ENCODE assay signal across 14 cellular contexts in the genomic region with DNA sequence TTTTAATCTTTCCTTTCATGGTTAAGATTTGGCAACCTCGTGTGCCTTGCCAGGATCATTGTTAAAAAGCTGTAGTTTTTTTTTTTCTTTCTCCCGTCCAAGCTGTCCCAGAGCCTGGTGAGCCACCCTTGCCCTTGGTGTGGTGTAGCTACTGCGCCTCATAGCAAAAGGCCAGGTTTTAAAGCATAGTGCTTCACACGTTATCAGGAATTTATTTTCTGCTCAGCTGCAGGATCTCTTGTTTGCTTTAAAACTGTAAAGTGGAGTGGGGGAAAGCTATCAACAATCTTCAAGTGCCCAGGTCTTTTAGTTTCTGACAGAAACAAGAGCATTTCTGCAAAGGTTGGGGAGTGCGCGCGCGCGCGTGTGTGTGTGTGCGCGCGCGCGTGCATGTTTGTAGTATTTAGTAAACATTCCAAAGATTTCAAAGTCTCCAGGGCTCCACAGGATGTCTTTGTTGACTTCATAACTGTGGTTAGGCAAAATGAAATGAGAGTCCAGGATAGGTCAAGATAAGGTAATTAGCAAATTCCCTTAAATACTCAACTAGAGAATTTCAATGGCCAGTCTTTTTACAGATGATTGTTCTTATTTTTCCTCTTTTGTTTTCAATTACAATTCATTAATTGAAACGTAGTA. TPM values are rescaled to one million over a fixed set of nuclear protein-coding genes. Genes with fewer than 3 reads are reported as not detected.
DNase-seq lines count a peak whose midpoint lies in the region; ATAC-seq and TF ChIP-seq lines count a peak whose summit lies in the region.
"Had no signal": no experiment of that assay in that cellular context is flagged by ENCODE, and none has a peak within 500 bp of the region (broad histone marks: within the 10 kb centered on the region; RNA-seq: fewer than 3 reads in every experiment).

No MANE protein-coding gene starts in this region.

- peaks cover 24% of the 10 kb centered on the region for H3K4me1 ChIP-seq in upper lobe of right lung
- H3K4me1 ChIP-seq: BLaER1 had no signal

- H3K9me3 ChIP-seq in upper lobe of right lung = no peaks in the 10 kb centered on the region
- H3K9me3 ChIP-seq: BLaER1, vagina had no signal

- peaks cover 2% of the 10 kb centered on the region for H3K36me3 Mint-ChIP-seq in activated naive CD4-positive, alpha-beta T cell treated with anti-CD3 and anti-CD28 coated beads, Interleukin-2, amount 50 U/mL, for 24 hours
- no peaks in the 10 kb centered on the region for H3K36me3 Mint-ChIP-seq in activated T-cell treated with anti-CD3 and anti-CD28 coated beads, Interleukin-2, amount 50 U/mL, for 4 hours (ENCODE audit: insufficient read depth)

- no peak overlapping the region for H3K4me3 ChIP-seq in upper lobe of right lung
- H3K4me3 ChIP-seq: BLaER1, vagina had no signal

- no peak overlapping the region for H3K27ac ChIP-seq in upper lobe of right lung
- H3K27ac ChIP-seq: BLaER1, vagina had no signal

- peak overlapping the region; percentile 43 for H3K27ac Mint-ChIP-seq in activated naive CD4-positive, alpha-beta T cell treated with anti-CD3 and anti-CD28 coated beads, Interleukin-2, amount 50 U/mL, for 24 hours
- H3K27ac Mint-ChIP-seq: effector memory CD8-positive, alpha-beta T cell had no signal

- no peak for TF ChIP-seq CTCF in upper lobe of right lung (IDR thresholded peaks at IDR 0.05)

- ATAC-seq in upper lobe of right lung (peak; percentile 89), HG02870 (IDR thresholded peaks at IDR 0.05; ENCODE audit: unreplicated experiment) (no peak)
- no peak for ATAC-seq in activated T-cell treated with anti-CD3 and anti-CD28 coated beads, Interleukin-2, amount 50 U/mL, for 4 hours
- ATAC-seq: effector memory CD8-positive, alpha-beta T cell had no signal

- H3K4me3 Mint-ChIP-seq in activated naive CD4-positive, alpha-beta T cell treated with anti-CD3 and anti-CD28 coated beads, Interleukin-2, amount 50 U/mL, for 24 hours = no peak overlapping the region
- H3K4me3 Mint-ChIP-seq in activated T-cell treated with anti-CD3 and anti-CD28 coated beads, Interleukin-2, amount 50 U/mL, for 4 hours = no peak overlapping the region
- H3K4me3 Mint-ChIP-seq: effector memory CD8-positive, alpha-beta T cell had no signal

- intact Hi-C loops in upper lobe of right lung (cut with DNase I) = no loop called here

- H3K36me3 ChIP-seq in upper lobe of right lung = no peaks in the 10 kb centered on the region
- H3K36me3 ChIP-seq: BLaER1, vagina had no signal

- peaks cover 38% of the 10 kb centered on the region for H3K27me3 Mint-ChIP-seq in activated naive CD4-positive, alpha-beta T cell treated with anti-CD3 and anti-CD28 coated beads, Interleukin-2, amount 50 U/mL, for 24 hours
- peaks cover 62% of the 10 kb centered on the region for H3K27me3 Mint-ChIP-seq in activated T-cell treated with anti-CD3 and anti-CD28 coated beads, Interleukin-2, amount 50 U/mL, for 4 hours (ENCODE audit: low read depth)

- no peaks in the 10 kb centered on the region for H3K27me3 ChIP-seq in upper lobe of right lung
- H3K27me3 ChIP-seq: BLaER1, vagina had no signal

- H3K4me1 Mint-ChIP-seq in activated naive CD4-positive, alpha-beta T cell treated with anti-CD3 and anti-CD28 coated beads, Interleukin-2, amount 50 U/mL, for 24 hours = no peaks in the 10 kb centered on the region
- H3K4me1 Mint-ChIP-seq in activated T-cell treated with anti-CD3 and anti-CD28 coated beads, Interleukin-2, amount 50 U/mL, for 4 hours (ENCODE audit: low read depth) = no peaks in the 10 kb centered on the region

- H3K9me3 Mint-ChIP-seq in activated naive CD4-positive, alpha-beta T cell treated with anti-CD3 and anti-CD28 coated beads, Interleukin-2, amount 50 U/mL, for 24 hours = no peaks in the 10 kb centered on the region
- no peaks in the 10 kb centered on the region for H3K9me3 Mint-ChIP-seq in activated T-cell treated with anti-CD3 and anti-CD28 coated beads, Interleukin-2, amount 50 U/mL, for 4 hours
- H3K9me3 Mint-ChIP-seq: effector memory CD8-positive, alpha-beta T cell had no signal

- no peak for DNase-seq in activated naive CD4-positive, alpha-beta T cell treated with Interleukin-2 at 50 U/mL for 16 hours
- DNase-seq in SW480 (ENCODE audit: low spot score) (peak; percentile 45), iPS DF 4.7 (ENCODE audit: extremely low read depth, low spot score) (peak; percentile 44), upper lobe of right lung (peak; percentile 82)
- DNase-seq in activated T-cell treated with anti-CD3 and anti-CD28 coated beads, Interleukin-2, amount 50 U/mL, for 4 hours = no peak
- no peak for DNase-seq in effector CD8-positive, alpha-beta T cell (lab: John Stamatoyannopoulos, UW)
- DNase-seq: activated CD4-positive, alpha-beta T cell treated with anti-CD3 and anti-CD28 coated beads for 48 hours; activated naive CD4-positive, alpha-beta T cell treated with anti-CD3 and anti-CD28 coated beads, Interleukin-2, amount 50 U/mL, for 16 hours; effector memory CD8-positive, alpha-beta T cell; right cardiac atrium had no signal

RNA-seq across cellular contexts. Expression of a gene that starts 45.5 kb away (rescaled TPM):
- 42.2 TPM for total RNA-seq in upper lobe of right lung
- total RNA-seq in activated T-cell treated with anti-CD3 and anti-CD28 coated beads, Interleukin-2, amount 50 U/mL, for 4 hours = 1 to 10 TPM in 2 of 3 donors, under 1 TPM in 1; 0.86 to 2.4 (median 1.3) TPM

Comparison
In these comparisons a context has a peak if more than half of its experiments do, and no peak if none do; other contexts are left out.
1. DNase-seq: peak in SW480 (single experiment), iPS DF 4.7 (single experiment) and upper lobe of right lung (single experiment); none in activated naive CD4-positive, alpha-beta T cell treated with Interleukin-2 at 50 U/mL for 16 hours (single experiment), activated T-cell treated with anti-CD3 and anti-CD28 coated beads, Interleukin-2, amount 50 U/mL, for 4 hours (single experiment) and effector CD8-positive, alpha-beta T cell (single experiment).
2. RNA of a gene that starts 45.5 kb away (total RNA-seq): 42.2 TPM in upper lobe of right lung (single experiment); 0.86 to 2.4 TPM in activated T-cell treated with anti-CD3 and anti-CD28 coated beads, Interleukin-2, amount 50 U/mL, for 4 hours; every median in the first group is over 10 times any median in the second.